ENCODE assay signal across 8 cellular contexts in the genomic region with DNA sequence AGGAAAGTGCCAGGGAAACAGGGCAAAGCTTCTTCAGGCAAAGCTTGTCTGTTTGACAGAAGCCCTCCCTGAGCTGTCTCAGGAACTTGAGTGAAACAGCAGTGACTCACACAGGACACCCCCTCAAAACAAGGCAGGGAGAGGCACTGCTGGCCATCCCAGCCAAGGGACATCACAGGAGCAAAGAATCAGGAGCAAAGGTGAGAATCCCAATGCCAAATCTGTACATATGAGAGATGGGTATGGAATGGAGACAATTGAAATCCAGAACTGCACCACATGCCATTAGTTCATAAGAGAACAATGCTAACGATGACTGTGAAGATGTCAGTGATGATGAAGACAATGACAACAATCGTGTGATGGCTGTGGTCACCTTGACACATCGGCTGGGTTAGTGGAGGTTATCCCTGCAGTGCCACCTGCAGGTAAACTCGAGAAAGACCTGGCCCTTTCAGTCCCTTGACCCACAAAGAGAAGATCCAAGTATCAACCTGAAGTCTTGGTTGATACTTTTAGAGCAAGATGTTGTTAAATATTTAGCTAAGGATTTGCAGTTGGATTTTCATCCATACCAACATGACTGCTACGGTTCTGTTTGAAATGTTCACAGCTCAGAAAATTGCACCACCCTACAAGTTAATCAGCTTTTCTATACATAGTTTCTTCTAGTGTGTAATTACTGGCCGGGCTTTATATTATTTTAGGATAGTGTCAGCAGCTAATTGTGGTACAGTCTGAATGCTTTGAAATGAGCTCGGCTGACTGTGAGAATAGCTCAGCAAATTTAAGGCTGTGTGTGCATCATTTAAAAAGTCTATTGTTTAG. TPM values are rescaled to one million over a fixed set of nuclear protein-coding genes. Genes with fewer than 3 reads are reported as not detected.
A peak's percentile ranks its signal among the peaks of the same experiment; 100 is the strongest.
DNase-seq lines count a peak whose midpoint lies in the region; ATAC-seq and TF ChIP-seq lines count a peak whose summit lies in the region.

No MANE protein-coding gene starts in this region.

- H3K27me3 ChIP-seq in OCI-LY1 (ENCODE audit: insufficient read depth, low read length) (no peaks in the 10 kb centered on the region), gastroesophageal sphincter (no peaks in the 10 kb centered on the region)

- no peaks in the 10 kb centered on the region for H3K9me3 ChIP-seq in OCI-LY1 (ENCODE audit: low read length)
- peaks cover 0 to 17% (median 0%) of the 10 kb centered on the region in 3 donors for H3K9me3 ChIP-seq in gastroesophageal sphincter

- TF ChIP-seq CTCF in OCI-LY1 (IDR thresholded peaks at IDR 0.05; ENCODE audit: low read length) (peak; percentile 72), gastroesophageal sphincter (IDR thresholded peaks at IDR 0.05) (peak in 3 of 4 experiments; percentile 8 to 50 (median 27))

- WGBS in gastroesophageal sphincter (ENCODE audit: low coverage in 1 of 2), 2 donors: 48 to 60% methylated on average over 6 to 7 of the region's 7 CpGs

- H3K27ac ChIP-seq in OCI-LY1 (ENCODE audit: low read depth, low read length, poor library complexity, severe bottlenecking) (no peak overlapping the region), gastroesophageal sphincter (no peak overlapping the region)

- TF ChIP-seq EP300 in gastroesophageal sphincter (IDR thresholded peaks at IDR 0.05): no peak

- H3K4me1 ChIP-seq in OCI-LY1 (ENCODE audit: insufficient read depth, low read length, severe bottlenecking): no peaks in the 10 kb centered on the region
- H3K4me1 ChIP-seq in gastroesophageal sphincter: no peaks in the 10 kb centered on the region

- H2AFZ ChIP-seq in OCI-LY1 (ENCODE audit: low read length): no peak overlapping the region

- no peaks in the 10 kb centered on the region for H4K20me1 ChIP-seq in OCI-LY1 (ENCODE audit: insufficient read depth, low read length)

- no peaks in the 10 kb centered on the region for H3K36me3 ChIP-seq in OCI-LY1 (ENCODE audit: insufficient read depth, low read length)
- no peaks in the 10 kb centered on the region for H3K36me3 ChIP-seq in gastroesophageal sphincter

- H3F3A ChIP-seq in OCI-LY1 (ENCODE audit: insufficient read depth, low read length): no peaks in the 10 kb centered on the region

- H3K4me2 ChIP-seq in OCI-LY1 (ENCODE audit: low read length): no peak overlapping the region

- H3K79me2 ChIP-seq in OCI-LY1 (ENCODE audit: insufficient read depth, low read length): no peaks in the 10 kb centered on the region

- ATAC-seq in GM21423 (IDR thresholded peaks at IDR 0.05; ENCODE audit: unreplicated experiment): peak; percentile 68
- no peak for ATAC-seq in gastroesophageal sphincter
- no peak for ATAC-seq in esophagus mucosa

- H3K4me3 ChIP-seq in OCI-LY1 (ENCODE audit: low read depth, low read length, poor library complexity, severe bottlenecking) (no peak overlapping the region), gastroesophageal sphincter (no peak overlapping the region)

- TF ChIP-seq POLR2A in gastroesophageal sphincter (IDR thresholded peaks at IDR 0.05): no peak

- DNase-seq in Daoy (ENCODE audit: low read depth) (peak; percentile 40), medulla oblongata (ENCODE audit: extremely low spot score) (no peak), NCI-H1105 (lab: John Stamatoyannopoulos, UW) (no peak), foreskin melanocyte (no peak)

- H3K9me2 ChIP-seq in OCI-LY1 (ENCODE audit: low read depth, low read length): no peaks in the 10 kb centered on the region

- H3K9ac ChIP-seq in OCI-LY1 (ENCODE audit: low read length): no peak overlapping the region

RNA-seq across cellular contexts. Expression of a gene that starts 42.0 kb away (rescaled TPM):
- 110 and 114 TPM in 2 replicates for total RNA-seq in Daoy (2014; rRNA removed; shearing (Covaris generic))
- total RNA-seq in gastroesophageal sphincter (100 to 1,000 TPM; 133 to 155 (median 142) TPM), esophagus mucosa (69.5 TPM)
